In genomic region chr5:142713151-142713706, GRCh38 we compare ENCODE assay signal across 8 cellular contexts. TPM values are rescaled to one million over a fixed set of nuclear protein-coding genes. Genes with fewer than 3 reads are reported as not detected.
DNase-seq lines count a peak whose midpoint lies in the region; ATAC-seq and TF ChIP-seq lines count a peak whose summit lies in the region.

No MANE protein-coding gene starts in this region.

- H3K36me3 ChIP-seq in A673 (ENCODE audit: insufficient read depth, low read length, poor library complexity, severe bottlenecking), result no peaks in the 10 kb centered on the region

- H3K9me3 Mint-ChIP-seq in WTC11, result peaks cover 29% of the 10 kb centered on the region

- H3K27ac Mint-ChIP-seq in WTC11, result no peak overlapping the region

- H3K27me3 ChIP-seq in A673 (replicated peaks; ENCODE audit: insufficient read depth, low read depth, low read length, poor library complexity), result no peaks in the 10 kb centered on the region

- peaks cover 16% of the 10 kb centered on the region for H3K4me1 ChIP-seq in A673 (ENCODE audit: insufficient read depth, low read length, poor library complexity, severe bottlenecking)

- peaks cover 3% of the 10 kb centered on the region; the same call in 1 of the 2 replicates for H3K27me3 Mint-ChIP-seq in WTC11 (ENCODE audit: low read depth)

- H3K4me3 Mint-ChIP-seq in WTC11, result peak overlapping the region; percentile 51

- peak; percentile 94 for DNase-seq in A673 (ENCODE audit: low spot score)
- DNase-seq in NCI-H2171 (lab: John Stamatoyannopoulos, UW), result peak; percentile 42
- peak; percentile 96 for DNase-seq in WTC11 (ENCODE audit: low spot score)
- peak; percentile 89 to 92 for DNase-seq in cardiac fibroblast (ENCODE audit: low read depth in 2 of 2)
- peak; percentile 72 for DNase-seq in iris pigment epithelial cell (ENCODE audit: low read depth)
- DNase-seq in stimulated activated CD4-positive, alpha-beta T cell treated with anti-CD3 and anti-CD28 coated beads, Interleukin-12 subunit alpha, Interleukin-12 subunit beta, amount 100 ng/mL, for 24 hours (ENCODE audit: low read depth in 2 of 2), result peak; percentile 71 to 84

- peak overlapping the region; percentile 52 for H3K4me3 ChIP-seq in A673 (ENCODE audit: low read depth, low read length, poor library complexity, severe bottlenecking)
- peak overlapping the region; percentile 50 to 65 for H3K4me3 ChIP-seq in cardiac fibroblast (replicated peaks in 1 of 2; ENCODE audit: low read depth in 2 of 2, low read length in 2 of 2)

- CTCF ChIA-PET in A673 (lab: Charles Lee), result interaction anchor here (0.5 to 2.1 kb wide), 26 partner anchors 9 to 564 kb away, joined by 3 to 52 read pairs (median 5); no protein-coding TSS in a partner anchor
- CTCF ChIA-PET in WTC11 (lab: Charles Lee), result interaction anchor here (0.5 to 2.9 kb wide), 121 partner anchors 10 to 767 kb away, joined by 3 to 102 read pairs (median 5); partner anchors contain the start of genes ARHGAP26, FGF1, GNPDA1 and NDFIP1

- intact Hi-C loops in A673 (cut with micrococcal nuclease; ENCODE audit: unreplicated experiment), result no loop called here

- H3K27ac ChIP-seq in A673 (ENCODE audit: low read depth, low read length, poor library complexity, severe bottlenecking), result peak overlapping the region; percentile 67

- H3K9me3 ChIP-seq in A673 (ENCODE audit: low read depth, low read length, poor library complexity, severe bottlenecking), result no peaks in the 10 kb centered on the region

- ATAC-seq in GM18520 (IDR thresholded peaks at IDR 0.05; ENCODE audit: unreplicated experiment) (peak; percentile 95), HG03066 (IDR thresholded peaks at IDR 0.05; ENCODE audit: low read depth, unreplicated experiment) (peak; percentile 99), WTC11 (peak; percentile 58)

- peaks cover 55% of the 10 kb centered on the region for H3K4me1 Mint-ChIP-seq in WTC11

- H3K36me3 Mint-ChIP-seq in WTC11, result peaks cover 39% of the 10 kb centered on the region

- peak; percentile 99 for TF ChIP-seq CTCF in A673 (conservative IDR thresholded peaks at IDR 0.05; ENCODE audit: low read depth, low read length)
- peak; percentile 99 for TF ChIP-seq CTCF in WTC11 (IDR thresholded peaks at IDR 0.05)
- TF ChIP-seq CTCF in cardiac fibroblast (IDR thresholded peaks at IDR 0.05; ENCODE audit: low read depth, low read length), result peak; percentile 79

- POLR2A ChIA-PET in A673 (lab: Charles Lee; ENCODE audit: low non-redundant PET), result interaction anchor here (0.6 kb wide), 1 partner anchor 102 kb away, joined by 4 read pairs; no protein-coding TSS in a partner anchor
- POLR2A ChIA-PET in WTC11 (lab: Charles Lee), result no interaction called here

- no TSS peak for BruUV-seq in A673 (replicated peaks; lab: Mats Ljungman, UMichigan)

TF ChIP-seq in WTC11, 78 proteins besides CTCF, POLR2A, EP300 and RAD21 (continues in another document):
- TF ChIP-seq TEAD4 (CRISPR knock-in tag; IDR thresholded peaks at IDR 0.05), result 0 out of 2 replicates have a peak, but pooled peaks have one; percentile 46
- 0 out of 2 replicates have a peak, but pooled peaks have one; percentile 46 for TF ChIP-seq TP53 (CRISPR knock-in tag; IDR thresholded peaks at IDR 0.05)
- TF ChIP-seq RELA (CRISPR knock-in tag; IDR thresholded peaks at IDR 0.05; ENCODE audit: borderline replicate concordance), result no peak
- 0 out of 2 replicates have a peak, but pooled peaks have one; percentile 79 for TF ChIP-seq PRRX2 (CRISPR knock-in tag; IDR thresholded peaks at IDR 0.05)
- no peak for TF ChIP-seq STAT6 (CRISPR knock-in tag; conservative IDR thresholded peaks at IDR 0.05; ENCODE audit: low read depth)
- TF ChIP-seq ZBTB21 (CRISPR knock-in tag; IDR thresholded peaks at IDR 0.05; ENCODE audit: borderline replicate concordance), result 0 out of 2 replicates have a peak, but pooled peaks have one; percentile 41
- 0 out of 2 replicates have a peak, but pooled peaks have one; percentile 34 for TF ChIP-seq E2F5 (CRISPR knock-in tag; IDR thresholded peaks at IDR 0.05)
- TF ChIP-seq CREM (CRISPR knock-in tag; IDR thresholded peaks at IDR 0.05), result 0 out of 2 replicates have a peak, but pooled peaks have one; percentile 24
- TF ChIP-seq ESRRA (CRISPR knock-in tag; IDR thresholded peaks at IDR 0.05; ENCODE audit: borderline replicate concordance), result no peak
- no peak for TF ChIP-seq E2F4 (CRISPR knock-in tag; IDR thresholded peaks at IDR 0.05; ENCODE audit: borderline replicate concordance, low read depth)
- TF ChIP-seq GABPB1 (CRISPR knock-in tag; IDR thresholded peaks at IDR 0.05), result peak; percentile 50
- TF ChIP-seq TEAD1 (CRISPR knock-in tag; IDR thresholded peaks at IDR 0.05), result peak; percentile 85; the same call in 1 of the 2 replicates
- TF ChIP-seq ZNF219 (CRISPR knock-in tag; IDR thresholded peaks at IDR 0.05; ENCODE audit: borderline replicate concordance), result no peak
- TF ChIP-seq HMGXB4 (CRISPR knock-in tag; IDR thresholded peaks at IDR 0.05), result peak; percentile 95
- TF ChIP-seq EMX1 (CRISPR knock-in tag; IDR thresholded peaks at IDR 0.05), result peak; percentile 53; the same call in 1 of the 2 replicates
- TF ChIP-seq ERG (CRISPR knock-in tag; IDR thresholded peaks at IDR 0.05), result peak; percentile 72; the same call in 1 of the 2 replicates
- TF ChIP-seq SP1 (CRISPR knock-in tag; conservative IDR thresholded peaks at IDR 0.05), result peak; percentile 31; the same call in 1 of the 2 replicates
- peak; percentile 75; the same call in 1 of the 2 replicates for TF ChIP-seq KAT7 (CRISPR knock-in tag; IDR thresholded peaks at IDR 0.05; ENCODE audit: borderline replicate concordance)
- no peak for TF ChIP-seq SOX15 (CRISPR knock-in tag; IDR thresholded peaks at IDR 0.05)

RNA-seq across cellular contexts. Expression of gene FGF1, which starts 27.3 kb away (rescaled TPM):
- 0.71 and 2.3 TPM in 2 replicates for total RNA-seq in A673 (2021)
- 0.21 to 0.55 TPM in 2 of 3 replicates, not detected in the other for total RNA-seq in WTC11 (2021)

RNA-seq across cellular contexts. Expression of gene ARHGAP26, which starts 56.9 kb away (rescaled TPM):
- total RNA-seq in A673 (2021) (25.5 and 25.8 TPM in 2 replicates), WTC11 (2021) (19.1 to 22.3 TPM (median 21.8 TPM) in 3 replicates)

Comparison
In these comparisons a context has a peak if more than half of its experiments do, and no peak if none do; other contexts are left out.
1. Peak in every context shown above with its lines: DNase-seq, ATAC-seq, H3K4me3 ChIP-seq and H3K27ac ChIP-seq.
2. DNase-seq: peak in every context shown above with its lines; median percentile 96 in WTC11; 94 in A673; 90 in cardiac fibroblast; 78 in stimulated activated CD4-positive, alpha-beta T cell treated with anti-CD3 and anti-CD28 coated beads, Interleukin-12 subunit alpha, Interleukin-12 subunit beta, amount 100 ng/mL, for 24 hours; 72 in iris pigment epithelial cell; 42 in NCI-H2171.